17 cellular contexts compared by ENCODE assay signal in genomic region chr5:5480481-5481111, GRCh38. TPM values are rescaled to one million over a fixed set of nuclear protein-coding genes. Genes with fewer than 3 reads are reported as not detected.
DNase-seq lines count a peak whose midpoint lies in the region; ATAC-seq and TF ChIP-seq lines count a peak whose summit lies in the region.
"Had no signal": no experiment of that assay in that cellular context is flagged by ENCODE, and none has a peak within 500 bp of the region (broad histone marks: within the 10 kb centered on the region; RNA-seq: fewer than 3 reads in every experiment).

No MANE protein-coding gene starts in this region.

- DNase-seq in activated CD4-positive, alpha-beta T cell treated with anti-CD3 and anti-CD28 coated beads, Interleukin-2, amount 10 ng/mL, durations not matched to agents 7 days and 5 days, result no peak
- DNase-seq in activated CD4-positive, alpha-beta T cell treated with anti-CD3 and anti-CD28 coated beads for 48 hours, result no peak
- DNase-seq in psoas muscle, result no peak
- DNase-seq in HAP-1 (ENCODE audit: low spot score in 2 of 2), result no peak
- no peak for DNase-seq in GOT3 (lab: John Stamatoyannopoulos, UW)
- DNase-seq in foreskin keratinocyte, result no peak
- DNase-seq: activated effector memory CD4-positive, alpha-beta T cell treated with Interleukin-2 at 50 U/mL for 16 hours; caudate nucleus; DMS79; NCI-H1105 treated with DMSO at 0.1 percent for 48 hours; NCI-H510A had no signal

- intact Hi-C loops in psoas muscle (cut with DNase I), result no loop called here

- H3K27ac ChIP-seq in psoas muscle, result peak overlapping the region; percentile 81
- H3K27ac ChIP-seq in foreskin keratinocyte, result no peak overlapping the region
- H3K27ac ChIP-seq: upper lobe of left lung, VCaP had no signal

- H3K4me1 ChIP-seq in psoas muscle (peaks cover 28% of the 10 kb centered on the region), HAP-1 (no peaks in the 10 kb centered on the region), foreskin keratinocyte (no peaks in the 10 kb centered on the region)
- H3K4me1 ChIP-seq: upper lobe of left lung had no signal

- TF ChIP-seq CTCF in psoas muscle (IDR thresholded peaks at IDR 0.05) (no peak), foreskin keratinocyte (conservative IDR thresholded peaks at IDR 0.05) (no peak)

- H3K9me3 ChIP-seq in psoas muscle (no peaks in the 10 kb centered on the region), HAP-1 (no peaks in the 10 kb centered on the region)
- H3K9me3 ChIP-seq: upper lobe of left lung had no signal

- H3K36me3 ChIP-seq in psoas muscle (ENCODE audit: insufficient read depth in 1 of 2, low read depth in 1 of 2) (peaks cover 4 to 45% of the 10 kb centered on the region in 2 donors), HAP-1 (replicated peaks) (peaks cover 33% of the 10 kb centered on the region)

- H3K4me3 ChIP-seq in psoas muscle, result peak overlapping the region; percentile 37
- H3K4me3 ChIP-seq in HAP-1, result no peak overlapping the region
- H3K4me3 ChIP-seq: smooth muscle cell, upper lobe of left lung had no signal

- POLR2A ChIA-PET in activated CD4-positive, alpha-beta T cell treated with anti-CD3 and anti-CD28 coated beads, Interleukin-2, amount 10 ng/mL, durations not matched to agents 7 days and 5 days (lab: Charles Lee), result no interaction called here

- H3K4me1 Mint-ChIP-seq in activated CD4-positive, alpha-beta T cell treated with anti-CD3 and anti-CD28 coated beads, Interleukin-2, amount 10 ng/mL, durations not matched to agents 7 days and 5 days, result peaks cover 27% of the 10 kb centered on the region
- peaks cover 14% of the 10 kb centered on the region for H3K4me1 Mint-ChIP-seq in T-helper 1 cell treated with Interleukin-12 subunit alpha and Interleukin-12 subunit beta and Interleukin-4 antibody, amounts not matched to agents 30 μg/mL and 1 μg/mL, for 36 hours (ENCODE audit: low read depth)
- H3K4me1 Mint-ChIP-seq: neural crest cell had no signal

- no peaks in the 10 kb centered on the region for H3K27me3 Mint-ChIP-seq in activated CD4-positive, alpha-beta T cell treated with anti-CD3 and anti-CD28 coated beads, Interleukin-2, amount 10 ng/mL, durations not matched to agents 7 days and 5 days
- no peaks in the 10 kb centered on the region for H3K27me3 Mint-ChIP-seq in T-helper 1 cell treated with Interleukin-12 subunit alpha and Interleukin-12 subunit beta and Interleukin-4 antibody, amounts not matched to agents 30 μg/mL and 1 μg/mL, for 36 hours (ENCODE audit: low read depth)

- CTCF ChIA-PET in activated CD4-positive, alpha-beta T cell treated with anti-CD3 and anti-CD28 coated beads, Interleukin-2, amount 10 ng/mL, durations not matched to agents 7 days and 5 days (lab: Charles Lee), result no interaction called here

- in situ Hi-C loops in HAP-1 (cut with MboI; ENCODE audit: low sequenced_read_pairs), result loop anchor here (25.0 kb wide), 2 partner anchors 882 to 1107 kb away; no protein-coding TSS in a partner anchor

- H3K36me3 Mint-ChIP-seq in activated CD4-positive, alpha-beta T cell treated with anti-CD3 and anti-CD28 coated beads, Interleukin-2, amount 10 ng/mL, durations not matched to agents 7 days and 5 days (ENCODE audit: low read depth), result peaks cover 50% of the 10 kb centered on the region
- H3K36me3 Mint-ChIP-seq in T-helper 1 cell treated with Interleukin-12 subunit alpha and Interleukin-12 subunit beta and Interleukin-4 antibody, amounts not matched to agents 30 μg/mL and 1 μg/mL, for 36 hours (ENCODE audit: low read depth), result peaks cover 37% of the 10 kb centered on the region

- H3K9me3 Mint-ChIP-seq in activated CD4-positive, alpha-beta T cell treated with anti-CD3 and anti-CD28 coated beads, Interleukin-2, amount 10 ng/mL, durations not matched to agents 7 days and 5 days, result peaks cover 11% of the 10 kb centered on the region
- no peaks in the 10 kb centered on the region for H3K9me3 Mint-ChIP-seq in T-helper 1 cell treated with Interleukin-12 subunit alpha and Interleukin-12 subunit beta and Interleukin-4 antibody, amounts not matched to agents 30 μg/mL and 1 μg/mL, for 36 hours

- peak overlapping the region; percentile 90 for H3K27ac Mint-ChIP-seq in activated CD4-positive, alpha-beta T cell treated with anti-CD3 and anti-CD28 coated beads, Interleukin-2, amount 10 ng/mL, durations not matched to agents 7 days and 5 days
- H3K27ac Mint-ChIP-seq in T-helper 1 cell treated with Interleukin-12 subunit alpha and Interleukin-12 subunit beta and Interleukin-4 antibody, amounts not matched to agents 30 μg/mL and 1 μg/mL, for 36 hours, result peak overlapping the region; percentile 82

- WGBS in psoas muscle, 3 donors, result 84 to 94% (median 86%) methylated on average over 8 of the region's 8 CpGs

- ATAC-seq in HG02938 (IDR thresholded peaks at IDR 0.05; ENCODE audit: unreplicated experiment) (peak; percentile 65), psoas muscle (no peak), foreskin keratinocyte (no peak)

- H3K27me3 ChIP-seq in psoas muscle (ENCODE audit: insufficient read depth in 3 of 3, low read length in 2 of 3), result no peaks in the 10 kb centered on the region
- no peaks in the 10 kb centered on the region for H3K27me3 ChIP-seq in HAP-1 (ENCODE audit: low read depth)
- no peaks in the 10 kb centered on the region for H3K27me3 ChIP-seq in foreskin keratinocyte
- H3K27me3 ChIP-seq: upper lobe of left lung had no signal

- peak overlapping the region; percentile 15 for H3K4me3 Mint-ChIP-seq in activated CD4-positive, alpha-beta T cell treated with anti-CD3 and anti-CD28 coated beads, Interleukin-2, amount 10 ng/mL, durations not matched to agents 7 days and 5 days
- H3K4me3 Mint-ChIP-seq in T-helper 1 cell treated with Interleukin-12 subunit alpha and Interleukin-12 subunit beta and Interleukin-4 antibody, amounts not matched to agents 30 μg/mL and 1 μg/mL, for 36 hours, result no peak overlapping the region
- H3K4me3 Mint-ChIP-seq: neural crest cell had no signal

RNA-seq across cellular contexts. Expression of gene ICE1, which starts 58.1 kb away (rescaled TPM):
- 10 to 100 TPM; 29.5 to 30.8 TPM for total RNA-seq in activated CD4-positive, alpha-beta T cell treated with anti-CD3 and anti-CD28 coated beads, Interleukin-2, amount 10 ng/mL, durations not matched to agents 7 days and 5 days
- total RNA-seq in psoas muscle (10 to 100 TPM; 25.2 to 33.6 (median 29.6) TPM), foreskin keratinocyte (26.7 and 28.2 TPM in 2 replicates)
- polyA plus RNA-seq in psoas muscle (10 to 100 TPM in 2 of 3 donors, 1 to 10 TPM in 1; 9.9 to 26.4 (median 15.7) TPM), foreskin keratinocyte (3.7 and 4.6 TPM in 2 replicates)
